8 cellular contexts compared by ENCODE assay signal in genomic region chr5:146965781-146966659, GRCh38.
DNase-seq lines count a peak whose midpoint lies in the region; ATAC-seq, FAIRE-seq and TF ChIP-seq lines count a peak whose summit lies in the region.

No MANE protein-coding gene starts in this region.

- no peaks in the 10 kb centered on the region for H4K20me1 ChIP-seq in K562 (replicated peaks; ENCODE audit: control insufficient read depth, insufficient read depth, low read length)

- H3K4me3 ChIP-seq in K562 (no peak overlapping the region), iPS DF 6.9 (ENCODE audit: low read length) (no peak overlapping the region)

- TF ChIP-seq POLR2A in K562 (conservative IDR thresholded peaks at IDR 0.05) = no peak

- TF ChIP-seq CTCF in K562 (IDR thresholded peaks at IDR 0.05 in 2 of 3, conservative IDR thresholded peaks at IDR 0.05 in 1 of 3; ENCODE audit: insufficient read depth in 2 of 3, low read depth in 1 of 3, low read length in 3 of 3) = peak; percentile 73 to 92 (median 74)

- no peak for TF ChIP-seq EP300 in K562 (IDR thresholded peaks at IDR 0.05; ENCODE audit: low read length)

- peak; percentile 92 for FAIRE-seq in K562 (lab: Jason Lieb, UNC)

- TF ChIP-seq RAD21 in K562 (CRISPR knock-in tag; conservative IDR thresholded peaks at IDR 0.05 in 1 of 2, IDR thresholded peaks at IDR 0.05 in 1 of 2) = peak; percentile 80 to 84

- no TSS peak for BruUV-seq in K562 (replicated peaks; lab: Mats Ljungman, UMichigan)

- H3K4me2 ChIP-seq in K562 (ENCODE audit: insufficient read depth, low read length) = no peak overlapping the region

- 11% methylated on average over 15 of the region's 15 CpGs for WGBS in K562 (ENCODE audit: insufficient coverage, low coverage, missing lambda C conversion rate)
- WGBS in iPS DF 6.9 (ENCODE audit: insufficient coverage, insufficient read length) = no CpG with 5 or more reads among the region's 15 CpGs

- H3K4me1 ChIP-seq in K562 (replicated peaks in 1 of 2; ENCODE audit: control insufficient read depth in 2 of 2, insufficient read depth in 2 of 2, low read length in 2 of 2) (no peaks in the 10 kb centered on the region), iPS DF 6.9 (ENCODE audit: control insufficient read depth, insufficient read depth, low read length) (no peaks in the 10 kb centered on the region)

- H3K27me3 ChIP-seq in K562 (ENCODE audit: control insufficient read depth in 2 of 2, insufficient read depth in 2 of 2, low read length in 2 of 2) (no peaks in the 10 kb centered on the region), iPS DF 6.9 (ENCODE audit: control insufficient read depth, insufficient read depth, low read length) (no peaks in the 10 kb centered on the region)

- POLR2A ChIA-PET in K562 (lab: Yijun Ruan, JAX) = no interaction called here

- no peaks in the 10 kb centered on the region for H3K9me1 ChIP-seq in K562 (ENCODE audit: control insufficient read depth, insufficient read depth, low read length)

- no peak overlapping the region for H2AFZ ChIP-seq in K562 (ENCODE audit: low read depth, low read length)

- no peak overlapping the region for H3K9ac ChIP-seq in K562 (ENCODE audit: insufficient read depth in 1 of 2, low read depth in 2 of 2, low read length in 2 of 2)

- no peaks in the 10 kb centered on the region for H3K79me2 ChIP-seq in K562 (ENCODE audit: control insufficient read depth, insufficient read depth, low read length)

- intact Hi-C loops in K562 (cut with micrococcal nuclease) = loop anchor here (1.0 to 10.0 kb wide), 5 partner anchors 221 to 433 kb away; no protein-coding TSS in a partner anchor

- DNase-seq in AG08395 (ENCODE audit: low spot score) (peak; percentile 70), NCI-H146 (lab: John Stamatoyannopoulos, UW) (peak; percentile 71), T-helper 1 cell (peak in 4 of 5 donors; percentile 8 to 54 (median 38)), K562 (ENCODE audit: extremely low read depth in 1 of 4, low spot score in 3 of 4) (peak; percentile 43 to 75 (median 66)), iPS DF 6.9 (ENCODE audit: low read depth, low spot score) (peak; percentile 64)
- DNase-seq in stimulated activated CD4-positive, alpha-beta T cell treated with anti-CD3 and anti-CD28 coated beads, Interleukin-12 subunit alpha, Interleukin-12 subunit beta, amount 100 ng/mL, for 4 hours = peak; percentile 13

- H3K36me3 ChIP-seq in K562 (ENCODE audit: control insufficient read depth, insufficient read depth, low read length) (no peaks in the 10 kb centered on the region), iPS DF 6.9 (ENCODE audit: control insufficient read depth, insufficient read depth, low read length) (no peaks in the 10 kb centered on the region)

- ATAC-seq in GM18511 (IDR thresholded peaks at IDR 0.05; ENCODE audit: unreplicated experiment) (peak; percentile 98), HG02943 (IDR thresholded peaks at IDR 0.05; ENCODE audit: low read depth, unreplicated experiment) (peak; percentile 94), K562 (peak; percentile 96)

- H3K27ac ChIP-seq in K562 (ENCODE audit: extremely low read depth, low read depth, low read length) = no peak overlapping the region
- H3K27ac ChIP-seq in iPS DF 6.9 (ENCODE audit: low read length) = no peak overlapping the region

- in situ Hi-C loops in K562 (cut with MboI) = loop anchor here (25.0 kb wide), 1 partner anchor 654 kb away; no protein-coding TSS in a partner anchor

- H3K9me3 ChIP-seq in K562 (replicated peaks; ENCODE audit: control insufficient read depth, insufficient read depth, low read depth, low read length) (no peaks in the 10 kb centered on the region), iPS DF 6.9 (ENCODE audit: control insufficient read depth, insufficient read depth, low read length) (no peaks in the 10 kb centered on the region)

- CTCF ChIA-PET in K562 (lab: Yijun Ruan, JAX; ENCODE audit: low intra/inter-chr PET ratio) = interaction anchor here (0.5 to 1.5 kb wide), 6 partner anchors 223 to 433 kb away, joined by 3 to 7 read pairs (median 3); no protein-coding TSS in a partner anchor

TF ChIP-seq in K562, 482 proteins besides CTCF, POLR2A, EP300 and RAD21 (continues in another document):
- no peak for TF ChIP-seq SUPT5H (IDR thresholded peaks at IDR 0.05)
- no peak for TF ChIP-seq TFAP4 (CRISPR knock-in tag; IDR thresholded peaks at IDR 0.05; ENCODE audit: borderline replicate concordance)
- no peak for TF ChIP-seq TGIF2 (CRISPR knock-in tag; IDR thresholded peaks at IDR 0.05)
- peak; percentile 34; the same call in 1 of the 2 replicates for TF ChIP-seq DEAF1 (CRISPR knock-in tag; IDR thresholded peaks at IDR 0.05)
- no peak for TF ChIP-seq MCM2 (IDR thresholded peaks at IDR 0.05; ENCODE audit: low read depth)
- TF ChIP-seq RCOR1 (IDR thresholded peaks at IDR 0.05; ENCODE audit: borderline replicate concordance in 1 of 2, low read depth in 2 of 2, low read length in 2 of 2) = 0 out of 4 replicates have a peak, but pooled peaks of 1 of the 2 experiments have one; percentile 33
- peak; percentile 70 for TF ChIP-seq SMC3 (conservative IDR thresholded peaks at IDR 0.05; ENCODE audit: insufficient read depth, low read depth, low read length)
- peak; percentile 43; the same call in 1 of the 2 replicates for TF ChIP-seq USF1 (CRISPR knock-in tag; IDR thresholded peaks at IDR 0.05)
- TF ChIP-seq NR2C1 (IDR thresholded peaks at IDR 0.05) = no peak
- TF ChIP-seq NR2C1 (tag; IDR thresholded peaks at IDR 0.05) = no peak
- no peak for TF ChIP-seq STAT6 (CRISPR knock-in tag; IDR thresholded peaks at IDR 0.05)
- TF ChIP-seq ELK1 (CRISPR knock-in tag; IDR thresholded peaks at IDR 0.05) = no peak
- no peak for TF ChIP-seq ZNF217 (CRISPR knock-in tag; IDR thresholded peaks at IDR 0.05)

Comparison
In these comparisons a context has a peak if more than half of its experiments do, and no peak if none do; other contexts are left out.
1. DNase-seq: peak in every context shown above with its lines; median percentile 71 in NCI-H146; 70 in AG08395; 66 in K562; 64 in iPS DF 6.9; 38 in T-helper 1 cell; 13 in stimulated activated CD4-positive, alpha-beta T cell treated with anti-CD3 and anti-CD28 coated beads, Interleukin-12 subunit alpha, Interleukin-12 subunit beta, amount 100 ng/mL, for 4 hours.